ENCODE assay signal across 8 cellular contexts in the genomic region with DNA sequence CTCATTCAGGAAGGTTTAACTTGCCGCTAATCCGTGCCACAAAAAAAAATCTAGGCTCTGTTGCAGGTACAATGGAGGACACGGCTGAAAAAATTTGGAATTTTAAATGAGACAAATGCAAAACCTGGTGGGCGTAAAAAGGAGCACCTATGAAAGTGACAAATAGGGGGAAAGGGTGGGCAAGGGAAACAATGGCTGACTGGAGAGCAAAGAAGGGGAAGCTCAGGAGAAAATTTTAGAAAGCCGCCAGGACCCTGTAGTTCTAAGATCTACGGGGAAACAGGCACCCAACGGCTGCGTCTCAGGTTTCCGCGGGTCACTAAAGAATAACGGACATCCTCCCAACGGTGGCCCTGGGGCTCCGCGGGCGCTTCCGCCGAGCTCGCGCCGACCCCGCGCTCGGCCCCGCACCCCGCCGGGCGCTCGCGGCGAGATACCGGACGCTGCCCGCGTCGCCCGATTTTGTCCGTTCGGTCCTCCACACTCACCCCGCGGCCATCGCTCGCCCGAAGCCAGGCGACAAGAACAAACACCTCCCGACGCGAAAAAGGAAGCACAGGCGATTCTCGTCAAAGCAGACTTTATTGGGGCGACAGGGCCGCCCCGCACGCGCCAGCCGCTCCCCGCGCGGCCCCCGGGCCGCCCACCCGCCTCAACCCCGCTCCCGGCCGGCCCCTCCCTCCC. TPM values are rescaled to one million over a fixed set of nuclear protein-coding genes. Genes with fewer than 3 reads are reported as not detected.
A peak's percentile ranks its signal among the peaks of the same experiment; 100 is the strongest.
DNase-seq lines count a peak whose midpoint lies in the region; ATAC-seq and TF ChIP-seq lines count a peak whose summit lies in the region.

No MANE protein-coding gene starts in this region.

- peak overlapping the region; percentile 98 for H3K4me3 Mint-ChIP-seq in activated naive CD4-positive, alpha-beta T cell treated with anti-CD3 and anti-CD28 coated beads for 36 hours

- H3K27me3 ChIP-seq in ACC112 (ENCODE audit: insufficient read depth, low read length) (no peaks in the 10 kb centered on the region), HUES6 (ENCODE audit: control insufficient read depth, insufficient read depth, low read length) (no peaks in the 10 kb centered on the region), Peyer's patch (no peaks in the 10 kb centered on the region), cardiac muscle cell (no peaks in the 10 kb centered on the region)

- H3K4me1 Mint-ChIP-seq in activated naive CD4-positive, alpha-beta T cell treated with anti-CD3 and anti-CD28 coated beads for 36 hours (ENCODE audit: low read depth) = peaks cover 58% of the 10 kb centered on the region

- intact Hi-C loops in activated naive CD4-positive, alpha-beta T cell treated with anti-CD3 and anti-CD28 coated beads for 36 hours (cut with micrococcal nuclease) = loop anchor here (1.0 to 5.0 kb wide), 7 partner anchors 14 to 757 kb away; partner anchors contain the start of gene CCNK
- intact Hi-C loops in posterior cingulate gyrus (cut with DNase I) = loop anchor here (2.0 kb wide), 1 partner anchor 267 kb away; no protein-coding TSS in a partner anchor

- H3K4me1 ChIP-seq in ACC112 (ENCODE audit: control insufficient read depth, insufficient read depth, low read length, unreplicated experiment) (peaks cover 25% of the 10 kb centered on the region), HUES6 (ENCODE audit: control insufficient read depth, insufficient read depth, low read length) (peaks cover 5% of the 10 kb centered on the region; the same call in 1 of the 2 replicates), Peyer's patch (peaks cover 0 to 39% (median 15%) of the 10 kb centered on the region in 4 donors), cardiac muscle cell (ENCODE audit: low read depth) (peaks cover 12% of the 10 kb centered on the region)

- peak overlapping the region; percentile 91 for H2AFZ ChIP-seq in ACC112 (ENCODE audit: low read length, unreplicated experiment)

- H3K9me3 ChIP-seq in HUES6 (ENCODE audit: control insufficient read depth, insufficient read depth, low read depth, low read length) (no peaks in the 10 kb centered on the region), Peyer's patch (no peaks in the 10 kb centered on the region), cardiac muscle cell (ENCODE audit: low read depth) (no peaks in the 10 kb centered on the region)

- H3K36me3 ChIP-seq in ACC112 (ENCODE audit: insufficient read depth, low read length) (no peaks in the 10 kb centered on the region; the same call in 1 of the 2 replicates), HUES6 (ENCODE audit: control insufficient read depth, insufficient read depth, low read length) (peaks cover 8% of the 10 kb centered on the region; the same call in 1 of the 2 replicates), Peyer's patch (no peaks in the 10 kb centered on the region), cardiac muscle cell (no peaks in the 10 kb centered on the region)

- H3K9ac ChIP-seq in HUES6 (ENCODE audit: low read length) = peak overlapping the region; percentile 96

- peaks cover 30% of the 10 kb centered on the region for H3K36me3 Mint-ChIP-seq in activated naive CD4-positive, alpha-beta T cell treated with anti-CD3 and anti-CD28 coated beads for 36 hours (ENCODE audit: low read depth)

- no peak for TF ChIP-seq POLR2A in Peyer's patch (IDR thresholded peaks at IDR 0.05)

- DNase-seq in Peyer's patch = peak in 2 of 3 donors; percentile 48 to 73
- peak; percentile 79 for DNase-seq in activated naive CD4-positive, alpha-beta T cell treated with anti-CD3 and anti-CD28 coated beads for 36 hours
- peak; percentile 52 to 79 for DNase-seq in cardiac muscle cell (ENCODE audit: low read depth in 1 of 2, low spot score in 1 of 2)
- DNase-seq in posterior cingulate gyrus = peak in 9 of 10 donors; percentile 33 to 94 (median 50)

- peak overlapping the region; percentile 99 for H3K4me3 ChIP-seq in ACC112 (ENCODE audit: low read depth, low read length)
- peak overlapping the region; percentile 86 for H3K4me3 ChIP-seq in HUES6 (ENCODE audit: low read depth, low read length)
- peak overlapping the region; percentile 95 to 100 (median 100) for H3K4me3 ChIP-seq in Peyer's patch
- H3K4me3 ChIP-seq in cardiac muscle cell = peak overlapping the region; percentile 99

- peak; percentile 17 for ATAC-seq in GM18868 (IDR thresholded peaks at IDR 0.05; ENCODE audit: unreplicated experiment)
- ATAC-seq in HG02610 (IDR thresholded peaks at IDR 0.05; ENCODE audit: unreplicated experiment) = no peak

- H3K27me3 Mint-ChIP-seq in activated naive CD4-positive, alpha-beta T cell treated with anti-CD3 and anti-CD28 coated beads for 36 hours (ENCODE audit: low read depth) = no peaks in the 10 kb centered on the region

- H3K27ac ChIP-seq in ACC112 (ENCODE audit: low read depth, low read length) (peak overlapping the region; percentile 97), HUES6 (ENCODE audit: low read depth, low read length) (peak overlapping the region; percentile 93), Peyer's patch (peak overlapping the region; percentile 99 to 100 (median 100)), cardiac muscle cell (peak overlapping the region; percentile 100)

- H3K9me3 Mint-ChIP-seq in activated naive CD4-positive, alpha-beta T cell treated with anti-CD3 and anti-CD28 coated beads for 36 hours = no peaks in the 10 kb centered on the region

- H3K27ac Mint-ChIP-seq in activated naive CD4-positive, alpha-beta T cell treated with anti-CD3 and anti-CD28 coated beads for 36 hours = peak overlapping the region; percentile 99

- H3K79me2 ChIP-seq in ACC112 (ENCODE audit: control insufficient read depth, insufficient read depth, low read length, unreplicated experiment) = peaks cover 85% of the 10 kb centered on the region

- TF ChIP-seq CTCF in Peyer's patch (IDR thresholded peaks at IDR 0.05) = no peak
- TF ChIP-seq CTCF in cardiac muscle cell (IDR thresholded peaks at IDR 0.05; ENCODE audit: low read depth, low read length) = no peak

- CTCF ChIA-PET in activated naive CD4-positive, alpha-beta T cell treated with anti-CD3 and anti-CD28 coated beads for 36 hours (lab: Charles Lee) = interaction anchor here (3.0 kb wide), 1 partner anchor 15 kb away, joined by 37 read pairs; no protein-coding TSS in a partner anchor

RNA-seq across cellular contexts. Expression of gene YY1, which starts 1.1 kb away (rescaled TPM):
- total RNA-seq in Peyer's patch = 10 to 100 TPM; 42.0 to 63.5 (median 50.9) TPM
- total RNA-seq in activated naive CD4-positive, alpha-beta T cell treated with anti-CD3 and anti-CD28 coated beads for 36 hours = 10 to 100 TPM; 82.4 to 85.0 TPM
- total RNA-seq in cardiac muscle cell = 64.2 and 73.4 TPM in 2 replicates
- polyA plus RNA-seq in cardiac muscle cell = 27.0 and 28.6 TPM in 2 replicates
